Comparison of ENCODE assay signal across 19 cellular contexts in genomic region chr4:11532138-11532537, GRCh38.
"Had no signal": no experiment of that assay in that cellular context is flagged by ENCODE, and none has a peak within 500 bp of the region (broad histone marks: within the 10 kb centered on the region; RNA-seq: fewer than 3 reads in every experiment).

No MANE protein-coding gene starts in this region.

- H3K27ac ChIP-seq: coronary artery, dorsolateral prefrontal cortex, gastrocnemius medialis, right atrium auricular region, suprapubic skin, thyroid gland, upper lobe of left lung, uterus had no signal

- DNase-seq: central memory CD4-positive, alpha-beta T cell; dorsolateral prefrontal cortex; effector CD8-positive, alpha-beta T cell; gastrocnemius medialis; glutamatergic neuron; left cardiac atrium; natural killer cell; posterior cingulate gyrus; stimulated activated CD4-positive, alpha-beta T cell treated with anti-CD3 and anti-CD28 coated beads, Interleukin-4, amount 100 ng/mL, for 1 hour; stimulated activated CD8-positive, alpha-beta memory T cell treated with anti-CD3 and anti-CD28 coated beads, Interleukin-4, amount 100 ng/mL, for 48 hours; stimulated activated naive CD8-positive, alpha-beta T cell treated with anti-CD3 and anti-CD28 coated beads, Interleukin-15, Interleukin-2, amounts not matched to agents 100 U/mL and 50 U/mL, for 24 hours; thyroid gland; upper lobe of left lung; uterus had no signal

- H3K27me3 ChIP-seq: gastrocnemius medialis, right atrium auricular region, suprapubic skin, thyroid gland, upper lobe of left lung, uterus had no signal

- ATAC-seq: esophagus mucosa; gastrocnemius medialis; left cardiac atrium; natural killer cell; stimulated activated effector memory CD8-positive, alpha-beta T cell treated with anti-CD3 and anti-CD28 coated beads, Interleukin-12 subunit alpha, Interleukin-12 subunit beta, amount 100 ng/mL, for 72 hours; stimulated activated naive CD8-positive, alpha-beta T cell treated with anti-CD3 and anti-CD28 coated beads, Interleukin-15, Interleukin-2, amounts not matched to agents 100 U/mL and 50 U/mL, for 24 hours had no signal

- H3K36me3 ChIP-seq: gastrocnemius medialis, right atrium auricular region, suprapubic skin, thyroid gland, upper lobe of left lung, uterus had no signal

- H3K9me3 ChIP-seq: gastrocnemius medialis, thyroid gland, upper lobe of left lung, uterus had no signal

- H3K4me3 ChIP-seq: coronary artery, dorsolateral prefrontal cortex, gastrocnemius medialis, right atrium auricular region, suprapubic skin, thyroid gland, upper lobe of left lung, uterus had no signal

- H3K4me1 ChIP-seq: gastrocnemius medialis, suprapubic skin, thyroid gland, upper lobe of left lung, uterus had no signal
